25 cellular contexts compared by ENCODE assay signal in the genomic region with DNA sequence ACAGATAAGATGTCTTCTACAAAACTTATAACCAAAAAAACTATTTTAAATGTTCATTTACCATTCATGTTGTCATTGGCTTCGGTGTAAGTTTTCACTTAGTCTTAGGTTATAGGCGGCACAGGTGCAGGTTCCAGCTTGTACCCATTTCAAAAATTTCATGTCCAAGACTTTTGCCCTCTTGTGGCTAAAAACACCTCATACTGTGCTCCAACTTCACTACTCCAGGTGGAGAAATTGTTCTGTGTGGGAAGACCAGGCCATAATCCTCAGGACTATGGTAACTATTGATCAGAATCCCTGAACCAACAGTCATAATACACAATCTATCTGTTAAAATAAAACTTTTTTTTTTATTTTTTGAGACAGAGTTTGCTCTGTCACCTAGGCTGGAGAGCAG.
"Had no signal": no experiment of that assay in that cellular context is flagged by ENCODE, and none has a peak within 500 bp of the region (broad histone marks: within the 10 kb centered on the region; RNA-seq: fewer than 3 reads in every experiment).

No MANE protein-coding gene starts in this region.

- H3K36me3 ChIP-seq: breast epithelium, gastroesophageal sphincter, pancreas, right atrium auricular region, spleen, tibial nerve had no signal

- H3K79me2 ChIP-seq: hepatocyte had no signal

- H3K4me3 Mint-ChIP-seq: activated CD4-positive, alpha-beta T cell treated with anti-CD3 and anti-CD28 coated beads for 36 hours; activated CD8-positive, alpha-beta T cell treated with anti-CD3 and anti-CD28 coated beads, Interleukin-2, amount 10 ng/mL, durations not matched to agents 7 days and 5 days; activated T-cell treated with anti-CD3 and anti-CD28 coated beads, Interleukin-2, amount 50 U/mL, for 72 hours; central memory CD8-positive, alpha-beta T cell; dendritic cell treated with granulocyte-macrophage colony-stimulating factor and Interleukin-4, amounts not matched to agents 40 ng/mL and 50 ng/mL, for 4 days; memory B cell; naive thymus-derived CD4-positive, alpha-beta T cell had no signal

- H3K27ac ChIP-seq: breast epithelium, epithelial cell of prostate, gastroesophageal sphincter, hepatocyte, pancreas, psoas muscle, right atrium auricular region, spleen, tibial nerve had no signal

- H3K27me3 ChIP-seq: breast epithelium, gastroesophageal sphincter, hepatocyte, right atrium auricular region, spleen, tibial nerve had no signal

- DNase-seq: activated CD4-positive, alpha-beta T cell treated with anti-CD3 and anti-CD28 coated beads for 36 hours; activated CD4-positive, CD25-positive, alpha-beta regulatory T cell; activated CD8-positive, alpha-beta T cell treated with anti-CD3 and anti-CD28 coated beads, Interleukin-2, amount 10 ng/mL, durations not matched to agents 7 days and 5 days; activated naive CD4-positive, alpha-beta T cell; activated T-cell treated with anti-CD3 and anti-CD28 coated beads for 4 hours; activated T-cell treated with anti-CD3 and anti-CD28 coated beads, Interleukin-2, amount 50 U/mL, for 72 hours; islet precursor cell; left cardiac atrium; midbrain; naive thymus-derived CD4-positive, alpha-beta T cell; nucleus accumbens; pancreas; psoas muscle; spleen; stimulated activated naive CD4-positive, alpha-beta T cell had no signal

- H3K36me3 Mint-ChIP-seq: activated naive CD4-positive, alpha-beta T cell treated with anti-CD3 and anti-CD28 coated beads, Interleukin-2, amount 50 U/mL, for 72 hours; memory B cell; naive thymus-derived CD4-positive, alpha-beta T cell had no signal

- H3K4me1 ChIP-seq: breast epithelium, gastroesophageal sphincter, pancreas, psoas muscle, right atrium auricular region, spleen, tibial nerve had no signal

- H3K4me3 ChIP-seq: breast epithelium, gastroesophageal sphincter, hepatocyte, pancreas, psoas muscle, right atrium auricular region, spleen, tibial nerve had no signal

- H3K27ac Mint-ChIP-seq: activated CD4-positive, alpha-beta T cell treated with anti-CD3 and anti-CD28 coated beads for 36 hours; activated CD8-positive, alpha-beta T cell treated with anti-CD3 and anti-CD28 coated beads, Interleukin-2, amount 10 ng/mL, durations not matched to agents 7 days and 5 days; activated naive CD4-positive, alpha-beta T cell treated with anti-CD3 and anti-CD28 coated beads, Interleukin-2, amount 50 U/mL, for 72 hours; activated T-cell treated with anti-CD3 and anti-CD28 coated beads, Interleukin-2, amount 50 U/mL, for 72 hours; dendritic cell treated with granulocyte-macrophage colony-stimulating factor and Interleukin-4, amounts not matched to agents 40 ng/mL and 50 ng/mL, for 4 days; memory B cell; naive thymus-derived CD4-positive, alpha-beta T cell had no signal

- H3K9me3 ChIP-seq: breast epithelium, gastroesophageal sphincter, pancreas, psoas muscle, right atrium auricular region, spleen had no signal

- H3K4me1 Mint-ChIP-seq: activated CD4-positive, alpha-beta T cell treated with anti-CD3 and anti-CD28 coated beads for 36 hours; central memory CD8-positive, alpha-beta T cell; memory B cell had no signal

- H2AFZ ChIP-seq: hepatocyte had no signal

- H3K27me3 Mint-ChIP-seq: activated CD4-positive, alpha-beta T cell treated with anti-CD3 and anti-CD28 coated beads for 36 hours; memory B cell had no signal

- ATAC-seq: activated CD4-positive, alpha-beta T cell treated with anti-CD3 and anti-CD28 coated beads for 36 hours; activated CD8-positive, alpha-beta T cell treated with anti-CD3 and anti-CD28 coated beads, Interleukin-2, amount 10 ng/mL, durations not matched to agents 7 days and 5 days; activated naive CD4-positive, alpha-beta T cell treated with anti-CD3 and anti-CD28 coated beads, Interleukin-2, amount 50 U/mL, for 72 hours; activated T-cell treated with anti-CD3 and anti-CD28 coated beads, Interleukin-2, amount 50 U/mL, for 72 hours; gastroesophageal sphincter; left cardiac atrium; naive thymus-derived CD4-positive, alpha-beta T cell; pancreas; psoas muscle had no signal

- H3K9me3 Mint-ChIP-seq: activated naive CD4-positive, alpha-beta T cell treated with anti-CD3 and anti-CD28 coated beads, Interleukin-2, amount 50 U/mL, for 72 hours; central memory CD8-positive, alpha-beta T cell; dendritic cell treated with granulocyte-macrophage colony-stimulating factor and Interleukin-4, amounts not matched to agents 40 ng/mL and 50 ng/mL, for 4 days; memory B cell; naive thymus-derived CD4-positive, alpha-beta T cell had no signal
